Comparison of ENCODE assay signal across 17 cellular contexts in the genomic region with DNA sequence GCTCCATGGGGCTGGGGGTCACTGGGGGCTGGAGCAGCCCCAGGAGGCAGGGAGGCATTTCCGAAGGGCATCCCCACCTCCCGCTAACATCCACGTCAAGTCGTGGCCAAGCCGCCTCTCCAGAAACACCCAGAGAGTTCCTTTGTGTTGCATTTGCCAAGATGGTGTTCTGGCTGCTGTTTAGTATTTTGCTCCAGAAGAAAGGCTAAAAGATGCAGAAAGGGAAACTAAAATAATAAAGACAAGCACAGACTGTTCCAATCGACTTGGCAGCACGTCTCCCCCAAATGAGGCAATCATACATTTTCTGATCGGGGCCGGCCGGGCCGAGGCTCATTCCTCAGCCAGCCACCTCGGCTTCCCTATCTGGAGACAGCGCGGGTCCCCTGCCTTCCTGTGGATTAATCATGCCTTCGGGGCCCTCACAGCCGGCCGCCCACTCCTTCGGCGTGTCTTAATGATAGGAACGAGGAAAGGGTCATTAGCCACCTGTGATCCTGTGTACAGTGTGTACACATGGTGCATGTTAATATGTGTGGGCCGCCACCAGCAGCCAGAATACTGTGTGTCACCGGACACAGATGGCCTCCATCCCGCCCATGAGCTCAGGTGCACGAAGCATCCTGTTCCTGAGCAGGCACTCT.
A peak's percentile ranks its signal among the peaks of the same experiment; 100 is the strongest.
DNase-seq lines count a peak whose midpoint lies in the region; ATAC-seq and TF ChIP-seq lines count a peak whose summit lies in the region.
"Had no signal": no experiment of that assay in that cellular context is flagged by ENCODE, and none has a peak within 500 bp of the region (broad histone marks: within the 10 kb centered on the region; RNA-seq: fewer than 3 reads in every experiment).

No MANE protein-coding gene starts in this region.

- H3K9me3 Mint-ChIP-seq in HFFc6, result no peaks in the 10 kb centered on the region

- ATAC-seq in right cardiac atrium (peak; percentile 75 to 83), HG03342 (IDR thresholded peaks at IDR 0.05; ENCODE audit: unreplicated experiment) (no peak), HG03432 (IDR thresholded peaks at IDR 0.05; ENCODE audit: unreplicated experiment) (no peak)

- no peaks in the 10 kb centered on the region for H3K27me3 ChIP-seq in right cardiac atrium (ENCODE audit: control insufficient read depth, insufficient read depth)

- no peaks in the 10 kb centered on the region for H3K36me3 Mint-ChIP-seq in HFFc6 (ENCODE audit: low read depth)
- H3K36me3 Mint-ChIP-seq: activated naive CD8-positive, alpha-beta T cell had no signal

- no peak for DNase-seq in HFFc6
- DNase-seq in right cardiac atrium, result peak; percentile 73 to 91 (median 83)
- DNase-seq in skeletal muscle cell (ENCODE audit: low read depth), result peak; percentile 62
- DNase-seq in activated CD4-positive, alpha-beta T cell treated with anti-CD3 and anti-CD28 coated beads, Interleukin-2, amount 50 U/mL, for 48 hours, result no peak
- DNase-seq in NCI-H2029 treated with DMSO at 0.1 percent for 48 hours (lab: John Stamatoyannopoulos, UW), result no peak
- DNase-seq: midbrain; NCI-H2171 treated with DMSO at 0.1 percent for 48 hours; OCI-M1; stimulated activated CD4-positive, alpha-beta T cell treated with anti-CD3 and anti-CD28 coated beads, Interleukin-15, amount 100 ng/mL, for 24 hours; trophoblast cell had no signal

- peak overlapping the region; percentile 47 for H3K27ac ChIP-seq in cingulate gyrus (ENCODE audit: low read depth, low read length)
- peak overlapping the region; percentile 18 for H3K27ac ChIP-seq in right cardiac atrium (ENCODE audit: low read length)
- H3K27ac ChIP-seq: epithelial cell of prostate, VCaP had no signal

- H3K27ac Mint-ChIP-seq in HFFc6, result no peak overlapping the region
- H3K27ac Mint-ChIP-seq: activated naive CD8-positive, alpha-beta T cell; B cell had no signal

- H3K4me1 ChIP-seq in right cardiac atrium (ENCODE audit: control insufficient read depth, insufficient read depth, low read length), result peaks cover 2% of the 10 kb centered on the region

- WGBS in right cardiac atrium, result 63% methylated on average over 24 of the region's 24 CpGs

- intact Hi-C loops in right cardiac atrium (cut with DNase I), result no loop called here

- no peak overlapping the region for H3K4me3 ChIP-seq in right cardiac atrium (ENCODE audit: low read length)
- H3K4me3 ChIP-seq in skeletal muscle cell (ENCODE audit: low read depth, low read length), result no peak overlapping the region

- peaks cover 8% of the 10 kb centered on the region for H3K4me1 Mint-ChIP-seq in HFFc6 (ENCODE audit: low read depth)
- H3K4me1 Mint-ChIP-seq: B cell had no signal

- no peaks in the 10 kb centered on the region for H3K9me3 ChIP-seq in right cardiac atrium (ENCODE audit: control insufficient read depth, low read length)

- peak overlapping the region; percentile 4; the same call in 1 of the 2 replicates for H3K4me3 Mint-ChIP-seq in HFFc6
- H3K4me3 Mint-ChIP-seq: activated naive CD8-positive, alpha-beta T cell; B cell had no signal

- H3K27me3 Mint-ChIP-seq in HFFc6 (ENCODE audit: insufficient read depth), result no peaks in the 10 kb centered on the region; the same call in none of the 2 replicates
- H3K27me3 Mint-ChIP-seq: activated naive CD8-positive, alpha-beta T cell; B cell had no signal

- TF ChIP-seq CTCF in HFFc6 (IDR thresholded peaks at IDR 0.05), result no peak

Comparison
In these comparisons a context has a peak if more than half of its experiments do, and no peak if none do; other contexts are left out.
1. DNase-seq: peak in right cardiac atrium (3 of 3) and skeletal muscle cell (single experiment); none in HFFc6 (single experiment), activated CD4-positive, alpha-beta T cell treated with anti-CD3 and anti-CD28 coated beads, Interleukin-2, amount 50 U/mL, for 48 hours (0 of 2) and NCI-H2029 treated with DMSO at 0.1 percent for 48 hours (single experiment).
2. ATAC-seq: peak in right cardiac atrium (2 of 2); none in HG03342 (single experiment) and HG03432 (single experiment).